14 cellular contexts compared by ENCODE assay signal in the genomic region with DNA sequence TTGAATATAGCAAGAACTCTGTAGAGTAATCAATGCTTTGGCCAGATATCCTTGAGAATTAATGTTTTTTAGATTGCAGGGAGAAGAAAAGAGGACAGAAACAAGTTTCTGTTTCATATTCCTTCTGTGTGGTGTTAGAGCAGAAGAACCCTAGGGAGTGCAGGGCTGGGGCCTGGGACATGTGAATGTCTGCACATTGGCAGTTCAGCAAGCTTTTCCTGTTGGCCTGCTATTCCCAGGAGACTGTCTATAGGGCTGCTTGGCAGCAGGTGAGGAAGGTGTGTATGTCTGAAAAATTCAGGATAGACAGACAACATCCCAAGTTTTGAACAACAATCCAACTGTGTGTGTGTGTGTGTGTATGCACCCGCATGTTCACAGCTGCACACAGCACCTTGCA. TPM values are rescaled to one million over a fixed set of nuclear protein-coding genes. Genes with fewer than 3 reads are reported as not detected.
DNase-seq lines count a peak whose midpoint lies in the region; ATAC-seq and TF ChIP-seq lines count a peak whose summit lies in the region.
"Had no signal": no experiment of that assay in that cellular context is flagged by ENCODE, and none has a peak within 500 bp of the region (broad histone marks: within the 10 kb centered on the region; RNA-seq: fewer than 3 reads in every experiment).

No MANE protein-coding gene starts in this region.

- TF ChIP-seq POLR2A in IMR-90 (IDR thresholded peaks at IDR 0.05; ENCODE audit: low read depth, low read length) = no peak
- TF ChIP-seq POLR2A in stomach (IDR thresholded peaks at IDR 0.05) = no peak

- no peak overlapping the region for H3K56ac ChIP-seq in IMR-90 (ENCODE audit: extremely low read depth, insufficient read depth, low read length)

- in situ Hi-C loops in IMR-90 (cut with MboI; ENCODE audit: low sequenced_read_pairs) = no loop called here

- H3K14ac ChIP-seq in IMR-90 (replicated peaks; ENCODE audit: low read depth, low read length) = 0 out of 2 replicates have a peak overlapping the region, but pooled peaks have one; percentile 0

- intact Hi-C loops in IMR-90 (cut with micrococcal nuclease) = loop anchor here (5.0 kb wide), 1 partner anchor 50 kb away; a partner anchor contains a TSS
- intact Hi-C loops in stomach (cut with DNase I; ENCODE audit: low total_unique reads) = no loop called here
- intact Hi-C loops in posterior cingulate gyrus (cut with DNase I) = no loop called here

- no peak overlapping the region for H3K9ac ChIP-seq in IMR-90 (ENCODE audit: low read depth, low read length)

- no peak for DNase-seq in IMR-90
- peak; percentile 63 for DNase-seq in islet precursor cell
- no peak for DNase-seq in stomach
- DNase-seq in posterior cingulate gyrus = no peak
- DNase-seq: activated naive CD4-positive, alpha-beta T cell treated with anti-CD3 and anti-CD28 coated beads for 36 hours; colonic mucosa; NCI-H1694; ovary; stimulated activated CD4-positive, alpha-beta T cell treated with anti-CD3 and anti-CD28 coated beads, Interleukin-2, amount 100 ng/mL, for 48 hours had no signal

- H2AK5ac ChIP-seq in IMR-90 (ENCODE audit: low read depth, low read length) = no peak overlapping the region

- no peak overlapping the region; the same call in 1 of the 2 replicates for H3K4ac ChIP-seq in IMR-90 (ENCODE audit: low read depth, low read length)

- peaks cover 8% of the 10 kb centered on the region for H3K9me1 ChIP-seq in IMR-90 (ENCODE audit: insufficient read depth, low read length)

- CTCF ChIA-PET in IMR-90 (lab: Yijun Ruan, JAX) = interaction anchor here (2.1 kb wide), 2 partner anchors 35 to 49 kb away, joined by 8 to 10 read pairs; no protein-coding TSS in a partner anchor

- H3K27ac ChIP-seq in IMR-90 (ENCODE audit: insufficient read depth, low read length) (no peak overlapping the region), angular gyrus (ENCODE audit: low read depth, low read length) (peak overlapping the region; percentile 95), stomach (peak overlapping the region in 4 of 5 donors; percentile 31 to 83 (median 78))
- H3K27ac ChIP-seq: colonic mucosa, ovary had no signal

- H3K4me1 ChIP-seq in IMR-90 (ENCODE audit: control insufficient read depth, insufficient read depth, low read length) = peaks cover 12% of the 10 kb centered on the region
- H3K4me1 ChIP-seq in stomach = peaks cover 0 to 32% (median 17%) of the 10 kb centered on the region in 4 donors
- H3K4me1 ChIP-seq: colonic mucosa had no signal

- H2BK5ac ChIP-seq in IMR-90 (ENCODE audit: low read depth, low read length, poor library complexity, severe bottlenecking) = no peak overlapping the region

- H4K20me1 ChIP-seq in IMR-90 (ENCODE audit: insufficient read depth, low read length) = peaks cover 3% of the 10 kb centered on the region; the same call in 1 of the 2 replicates

- H3K27me3 ChIP-seq in IMR-90 (ENCODE audit: control insufficient read depth, insufficient read depth, low read length) (no peaks in the 10 kb centered on the region), stomach (no peaks in the 10 kb centered on the region)
- H3K27me3 ChIP-seq: colonic mucosa, ovary had no signal

- H3K23ac ChIP-seq in IMR-90 (ENCODE audit: low read depth, low read length) = no peak overlapping the region; the same call in 1 of the 2 replicates

- no peak overlapping the region for H2AFZ ChIP-seq in IMR-90 (replicated peaks; ENCODE audit: low read length, poor library complexity)

- no peaks in the 10 kb centered on the region for H3K36me3 ChIP-seq in IMR-90 (ENCODE audit: control insufficient read depth, insufficient read depth, low read length)
- peaks cover 0 to 4% (median 0%) of the 10 kb centered on the region in 4 donors for H3K36me3 ChIP-seq in stomach
- H3K36me3 ChIP-seq: colonic mucosa, ovary had no signal

- H3K9me3 ChIP-seq in IMR-90 (ENCODE audit: control insufficient read depth, insufficient read depth, low read length) (no peaks in the 10 kb centered on the region), stomach (no peaks in the 10 kb centered on the region)
- H3K9me3 ChIP-seq: colonic mucosa, ovary had no signal

- H2BK15ac ChIP-seq in IMR-90 (ENCODE audit: low read depth, low read length) = no peak overlapping the region

- TF ChIP-seq CTCF in IMR-90 (conservative IDR thresholded peaks at IDR 0.05; ENCODE audit: low read depth, low read length) (no peak), stomach (IDR thresholded peaks at IDR 0.05) (no peak)

- H3K4me3 ChIP-seq in IMR-90 (ENCODE audit: insufficient read depth, low read depth, low read length) (no peak overlapping the region), stomach (no peak overlapping the region)
- H3K4me3 ChIP-seq: colonic mucosa, lung, ovary had no signal

- no peak overlapping the region for H3K4me2 ChIP-seq in IMR-90 (ENCODE audit: low read depth, low read length)

- BruUV-seq in IMR-90 (replicated peaks; lab: Mats Ljungman, UMichigan) = no TSS peak

- POLR2A ChIA-PET in IMR-90 (lab: Charles Lee; ENCODE audit: unreplicated experiment) = no interaction called here

- dilution Hi-C loops in IMR-90 (cut with HindIII; ENCODE audit: low sequenced_read_pairs, unreplicated experiment) = no loop called here

- no peak overlapping the region for H4K5ac ChIP-seq in IMR-90 (ENCODE audit: low read depth, low read length)

- TF ChIP-seq RAD21 in IMR-90 (IDR thresholded peaks at IDR 0.05; ENCODE audit: low read length) = no peak

- H4K91ac ChIP-seq in IMR-90 (ENCODE audit: insufficient read depth, low read depth, low read length) = 0 out of 2 replicates have a peak overlapping the region, but pooled peaks have one; percentile 11

- TF ChIP-seq EP300 in stomach (IDR thresholded peaks at IDR 0.05) = no peak

- H2BK120ac ChIP-seq in IMR-90 (ENCODE audit: low read depth, low read length) = 0 out of 2 replicates have a peak overlapping the region, but pooled peaks have one; percentile 3

- peaks cover 0 to 10% of the 10 kb centered on the region in 2 experiments; a peak in 3 of 4 replicates for H3K79me1 ChIP-seq in IMR-90 (ENCODE audit: low read depth in 1 of 2, low read length in 2 of 2)

- no peak overlapping the region for H4K8ac ChIP-seq in IMR-90 (ENCODE audit: low read depth in 2 of 2, low read length in 2 of 2)

- H3K18ac ChIP-seq in IMR-90 (ENCODE audit: low read depth, low read length) = no peak overlapping the region

- no peak overlapping the region for H2AK9ac ChIP-seq in IMR-90 (replicated peaks; ENCODE audit: low read depth, low read length, poor library complexity)

- H2BK20ac ChIP-seq in IMR-90 (ENCODE audit: low read depth, low read length) = no peak overlapping the region

- no peak for ATAC-seq in IMR-90 (ENCODE audit: low read depth)
- no peak for ATAC-seq in HG03045 (IDR thresholded peaks at IDR 0.05; ENCODE audit: unreplicated experiment)
- no peak for ATAC-seq in HG02981 (IDR thresholded peaks at IDR 0.05; ENCODE audit: unreplicated experiment)
- ATAC-seq: stimulated activated memory B cell treated with anti-CD40 and anti-IgM and Interleukin-4, amounts not matched to agents 10 μg/mL and 1 μg/mL and 100 μg/mL, for 72 hours had no signal

- WGBS in IMR-90 (ENCODE audit: extremely low coverage in 2 of 2, insufficient read length in 1 of 2), 2 experiments = no CpG with 5 or more reads among the region's 1 CpG
- 71 to 93% (median 83%) methylated on average over 1 of the region's 1 CpG for WGBS in stomach, 5 donors

TF ChIP-seq in IMR-90, 13 proteins besides CTCF, POLR2A, EP300 and RAD21 (continues in another document):
- TF ChIP-seq MAZ (IDR thresholded peaks at IDR 0.05; ENCODE audit: borderline replicate concordance, low read depth, low read length) (no peak), MAFK (IDR thresholded peaks at IDR 0.05; ENCODE audit: low read depth, low read length) (no peak), RFX5 (IDR thresholded peaks at IDR 0.05; ENCODE audit: low read depth, low read length) (no peak), RCOR1 (IDR thresholded peaks at IDR 0.05; ENCODE audit: insufficient replicate concordance, low read length) (no peak), SMC3 (IDR thresholded peaks at IDR 0.05; ENCODE audit: low read depth, low read length) (no peak), FOS (IDR thresholded peaks at IDR 0.05; ENCODE audit: low read depth, low read length) (no peak), MXI1 (IDR thresholded peaks at IDR 0.05; ENCODE audit: borderline replicate concordance, low read depth, low read length) (no peak), CEBPB (IDR thresholded peaks at IDR 0.05; ENCODE audit: low read depth, low read length) (no peak)
- TF ChIP-seq, protein P1, sequence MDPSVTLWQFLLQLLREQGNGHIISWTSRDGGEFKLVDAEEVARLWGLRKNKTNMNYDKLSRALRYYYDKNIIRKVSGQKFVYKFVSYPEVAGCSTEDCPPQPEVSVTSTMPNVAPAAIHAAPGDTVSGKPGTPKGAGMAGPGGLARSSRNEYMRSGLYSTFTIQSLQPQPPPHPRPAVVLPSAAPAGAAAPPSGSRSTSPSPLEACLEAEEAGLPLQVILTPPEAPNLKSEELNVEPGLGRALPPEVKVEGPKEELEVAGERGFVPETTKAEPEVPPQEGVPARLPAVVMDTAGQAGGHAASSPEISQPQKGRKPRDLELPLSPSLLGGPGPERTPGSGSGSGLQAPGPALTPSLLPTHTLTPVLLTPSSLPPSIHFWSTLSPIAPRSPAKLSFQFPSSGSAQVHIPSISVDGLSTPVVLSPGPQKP (IDR thresholded peaks at IDR 0.05; ENCODE audit: borderline replicate concordance, low read depth, low read length) = no peak

RNA-seq across cellular contexts. Expression of a gene that starts 13.6 kb away (rescaled TPM):
- 223 and 266 TPM in 2 replicates for total RNA-seq in IMR-90 (2012; rRNA removed)
- 186 and 217 TPM in 2 replicates for polyA plus RNA-seq in IMR-90 (2012; rRNA removed)
- 130 and 232 TPM in 2 replicates for polyA plus RNA-seq in IMR-90 (2012; cell fraction: cytosol; rRNA removed)
- 35.9 and 97.3 TPM in 2 replicates for polyA plus RNA-seq in IMR-90 (2012; cell fraction: nucleus; rRNA removed; ENCODE audit: low replicate concordance)
- total RNA-seq in stomach = 100 to 1,000 TPM; 185 to 399 (median 202) TPM
- polyA plus RNA-seq in stomach = 100 to 1,000 TPM; 315 to 537 (median 323) TPM

RNA-seq across cellular contexts. Expression of a gene that starts 36.5 kb away (rescaled TPM):
- total RNA-seq in IMR-90 (2012; rRNA removed) (28.5 and 39.7 TPM in 2 replicates), stomach (10 to 100 TPM in 1 of 5 donors, 1 to 10 TPM in 4; 5.4 to 24.4 (median 7.0) TPM)
- polyA plus RNA-seq in IMR-90 (2012; rRNA removed) (29.6 and 31.5 TPM in 2 replicates), stomach (10 to 100 TPM; 17.8 to 31.5 (median 19.5) TPM)
- polyA plus RNA-seq in IMR-90 (2012; cell fraction: cytosol; rRNA removed) = 24.3 and 57.5 TPM in 2 replicates
- 7.6 and 7.8 TPM in 2 replicates for polyA plus RNA-seq in IMR-90 (2012; cell fraction: nucleus; rRNA removed; ENCODE audit: low replicate concordance)

RNA-seq across cellular contexts. Expression of a gene that starts 52.1 kb away (rescaled TPM):
- total RNA-seq in IMR-90 (2012; rRNA removed) (440 and 446 TPM in 2 replicates), stomach (100 to 1,000 TPM in 4 of 5 donors, 10 to 100 TPM in 1; 38.5 to 356 (median 114) TPM)
- polyA plus RNA-seq in IMR-90 (2012; rRNA removed) (179 and 203 TPM in 2 replicates), stomach (100 to 1,000 TPM in 1 of 3 donors, 10 to 100 TPM in 2; 79.8 to 113 (median 88.7) TPM)
- 129 and 134 TPM in 2 replicates for polyA plus RNA-seq in IMR-90 (2012; cell fraction: cytosol; rRNA removed)
- polyA plus RNA-seq in IMR-90 (2012; cell fraction: nucleus; rRNA removed; ENCODE audit: low replicate concordance) = 177 and 240 TPM in 2 replicates
